ENCODE assay signal across 10 cellular contexts in the genomic region with DNA sequence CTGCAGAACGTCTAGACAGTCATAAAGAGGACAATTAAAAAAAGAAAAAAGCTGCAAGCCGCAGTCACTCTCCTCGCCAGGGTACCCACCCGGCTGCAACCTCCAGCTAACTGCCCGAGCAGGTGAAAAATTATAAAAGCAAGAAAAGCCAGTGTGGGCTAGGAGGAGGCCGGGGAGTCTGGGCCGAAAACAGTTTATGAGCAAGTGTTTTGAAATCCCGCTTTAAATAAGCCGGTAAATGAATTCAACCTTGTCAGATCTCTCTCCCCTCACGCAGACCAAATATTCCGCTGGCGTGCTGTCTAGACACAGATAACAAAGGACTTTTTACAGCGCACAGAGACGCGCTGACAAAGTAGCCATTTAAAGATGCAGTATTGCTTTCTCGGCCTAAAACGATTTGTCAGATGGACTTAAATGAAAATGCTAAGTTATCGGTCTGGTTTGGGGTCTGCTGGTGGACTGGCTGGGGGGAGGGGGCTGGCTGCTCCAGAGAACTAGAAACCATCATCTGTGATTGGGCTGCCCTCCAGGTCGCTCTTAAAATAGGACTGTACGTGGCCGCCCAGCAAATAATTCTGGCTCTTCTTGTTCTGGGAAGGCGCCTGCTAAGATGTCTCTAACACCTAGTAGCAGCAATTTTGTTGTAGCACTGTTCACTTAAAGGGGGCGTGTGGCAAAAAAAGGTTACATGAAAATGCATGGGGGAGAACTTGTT. TPM values are rescaled to one million over a fixed set of nuclear protein-coding genes. Genes with fewer than 3 reads are reported as not detected.
DNase-seq lines count a peak whose midpoint lies in the region; ATAC-seq and TF ChIP-seq lines count a peak whose summit lies in the region.
"Had no signal": no experiment of that assay in that cellular context is flagged by ENCODE, and none has a peak within 500 bp of the region (broad histone marks: within the 10 kb centered on the region; RNA-seq: fewer than 3 reads in every experiment).

No MANE protein-coding gene starts in this region.

- H2AFZ ChIP-seq in hepatocyte = no peak overlapping the region

- no peaks in the 10 kb centered on the region for H3K9me2 ChIP-seq in hepatocyte (replicated peaks; ENCODE audit: insufficient read depth)

- H3K36me3 ChIP-seq in hepatocyte (replicated peaks; ENCODE audit: insufficient read depth, low read depth) (no peaks in the 10 kb centered on the region), testis (ENCODE audit: low read depth, missing control alignments) (no peaks in the 10 kb centered on the region)

- TF ChIP-seq CTCF in WTC11 (IDR thresholded peaks at IDR 0.05) (no peak), hepatocyte (IDR thresholded peaks at IDR 0.05; ENCODE audit: poor library complexity) (no peak), testis (IDR thresholded peaks at IDR 0.05) (no peak)

- POLR2A ChIA-PET in WTC11 (lab: Charles Lee) = no interaction called here

- peak; percentile 32 for DNase-seq in NCI-H1092 (lab: John Stamatoyannopoulos, UW)
- DNase-seq in WTC11 (ENCODE audit: low spot score) = no peak
- no peak for DNase-seq in hepatocyte (ENCODE audit: low spot score)
- DNase-seq in testis = peak; percentile 43
- DNase-seq in AG08395 (ENCODE audit: low spot score) = no peak
- DNase-seq: DMS 273 treated with DMSO at 0.1 percent for 48 hours, NCI-H1048 had no signal

- peak overlapping the region; percentile 25; the same call in 1 of the 2 replicates for H3K4me3 Mint-ChIP-seq in WTC11

- WGBS in hepatocyte (ENCODE audit: low lambda C conversion rate, missing lambda C conversion rate) = 46% methylated on average over 23 of the region's 23 CpGs
- WGBS in testis, 2 donors = 38 to 41% methylated on average over 23 of the region's 23 CpGs

- CTCF ChIA-PET in WTC11 (lab: Charles Lee) = interaction anchor here (2.1 kb wide), 1 partner anchor 9 kb away, joined by 6 read pairs; no protein-coding TSS in a partner anchor

- peaks cover 89% of the 10 kb centered on the region for H3K4me1 Mint-ChIP-seq in WTC11

- H3K4me2 ChIP-seq in hepatocyte = peak overlapping the region; percentile 50

- H3K27ac ChIP-seq in hepatocyte (no peak overlapping the region), testis (no peak overlapping the region)

- H3K9me3 ChIP-seq in hepatocyte (ENCODE audit: low read depth) (no peaks in the 10 kb centered on the region), testis (no peaks in the 10 kb centered on the region)

- H4K20me1 ChIP-seq in hepatocyte (ENCODE audit: insufficient read depth, poor library complexity, severe bottlenecking) = peaks cover 40% of the 10 kb centered on the region

- ATAC-seq in WTC11 (no peak), HG03196 (IDR thresholded peaks at IDR 0.05; ENCODE audit: unreplicated experiment) (no peak), HG03460 (IDR thresholded peaks at IDR 0.05; ENCODE audit: unreplicated experiment) (no peak)
- ATAC-seq: GM12878 had no signal

- H3K4me3 ChIP-seq in hepatocyte (no peak overlapping the region), testis (no peak overlapping the region)
- H3K4me3 ChIP-seq: GM12878 had no signal

- peaks cover 4% of the 10 kb centered on the region; the same call in 1 of the 2 replicates for H3K36me3 Mint-ChIP-seq in WTC11

- H3K27me3 ChIP-seq in hepatocyte (no peaks in the 10 kb centered on the region), testis (no peaks in the 10 kb centered on the region)

- H3K27me3 Mint-ChIP-seq in WTC11 (ENCODE audit: low read depth) = no peaks in the 10 kb centered on the region

- H3K4me1 ChIP-seq in hepatocyte (ENCODE audit: insufficient read depth) = peaks cover 11% of the 10 kb centered on the region
- peaks cover 14% of the 10 kb centered on the region for H3K4me1 ChIP-seq in testis

- no peaks in the 10 kb centered on the region for H3K9me3 Mint-ChIP-seq in WTC11

- TF ChIP-seq POLR2A in testis (IDR thresholded peaks at IDR 0.05) = no peak

- peak overlapping the region; percentile 79 for H3K27ac Mint-ChIP-seq in WTC11

- H3K79me2 ChIP-seq in hepatocyte = peaks cover 38% of the 10 kb centered on the region

- intact Hi-C loops in testis (cut with DNase I; ENCODE audit: low total_unique reads) = no loop called here

TF ChIP-seq in WTC11, 78 proteins besides CTCF, POLR2A, EP300 and RAD21 (continues in another document):
- TF ChIP-seq ZNF512 (CRISPR knock-in tag; IDR thresholded peaks at IDR 0.05; ENCODE audit: borderline replicate concordance) (no peak), ZNF416 (CRISPR knock-in tag; IDR thresholded peaks at IDR 0.05) (no peak), ZNF317 (CRISPR knock-in tag; IDR thresholded peaks at IDR 0.05; ENCODE audit: borderline replicate concordance, low read depth) (no peak), E2F1 (CRISPR knock-in tag; IDR thresholded peaks at IDR 0.05) (no peak), PRRX2 (CRISPR knock-in tag; IDR thresholded peaks at IDR 0.05) (no peak), SMAD3 (CRISPR knock-in tag; IDR thresholded peaks at IDR 0.05; ENCODE audit: borderline replicate concordance) (no peak)
- TF ChIP-seq, protein P1, sequence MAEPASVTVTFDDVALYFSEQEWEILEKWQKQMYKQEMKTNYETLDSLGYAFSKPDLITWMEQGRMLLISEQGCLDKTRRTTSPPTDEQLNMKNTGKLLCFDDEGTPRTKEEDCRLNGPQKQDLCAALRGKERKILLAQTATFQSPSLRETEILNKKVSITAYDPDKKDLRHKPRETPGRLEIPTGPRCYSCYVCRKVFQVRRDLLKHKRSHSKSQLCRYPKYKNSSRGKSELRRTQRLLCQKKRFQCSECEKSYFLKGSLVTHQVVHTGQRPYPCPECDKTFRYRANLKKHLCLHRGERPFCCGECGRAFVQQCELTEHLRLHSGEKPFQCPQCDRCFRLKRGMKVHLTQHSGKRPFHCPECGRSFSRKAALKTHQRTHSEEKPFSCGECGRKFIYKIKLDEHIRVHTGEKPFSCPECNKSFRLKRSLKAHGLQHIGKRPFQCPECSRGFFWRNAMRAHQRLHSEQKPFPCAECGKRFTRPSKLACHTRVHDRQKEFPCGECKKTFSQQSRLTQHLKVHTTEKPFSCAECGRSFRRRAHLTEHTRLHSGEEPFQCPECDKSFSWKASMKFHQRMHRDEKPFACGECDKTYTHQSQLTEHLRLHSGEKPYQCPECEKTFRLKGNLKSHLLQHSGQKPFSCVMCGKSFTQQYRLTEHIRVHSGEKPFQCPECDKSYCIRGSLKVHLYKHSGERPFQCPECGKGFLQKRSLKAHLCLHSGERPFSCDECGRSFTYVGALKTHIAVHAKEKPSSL (CRISPR knock-in tag; conservative IDR thresholded peaks at IDR 0.05) = no peak
- TF ChIP-seq, protein P2, sequence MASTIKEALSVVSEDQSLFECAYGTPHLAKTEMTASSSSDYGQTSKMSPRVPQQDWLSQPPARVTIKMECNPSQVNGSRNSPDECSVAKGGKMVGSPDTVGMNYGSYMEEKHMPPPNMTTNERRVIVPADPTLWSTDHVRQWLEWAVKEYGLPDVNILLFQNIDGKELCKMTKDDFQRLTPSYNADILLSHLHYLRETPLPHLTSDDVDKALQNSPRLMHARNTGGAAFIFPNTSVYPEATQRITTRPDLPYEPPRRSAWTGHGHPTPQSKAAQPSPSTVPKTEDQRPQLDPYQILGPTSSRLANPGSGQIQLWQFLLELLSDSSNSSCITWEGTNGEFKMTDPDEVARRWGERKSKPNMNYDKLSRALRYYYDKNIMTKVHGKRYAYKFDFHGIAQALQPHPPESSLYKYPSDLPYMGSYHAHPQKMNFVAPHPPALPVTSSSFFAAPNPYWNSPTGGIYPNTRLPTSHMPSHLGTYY (CRISPR knock-in tag; IDR thresholded peaks at IDR 0.05) = no peak
- TF ChIP-seq, protein P3, sequence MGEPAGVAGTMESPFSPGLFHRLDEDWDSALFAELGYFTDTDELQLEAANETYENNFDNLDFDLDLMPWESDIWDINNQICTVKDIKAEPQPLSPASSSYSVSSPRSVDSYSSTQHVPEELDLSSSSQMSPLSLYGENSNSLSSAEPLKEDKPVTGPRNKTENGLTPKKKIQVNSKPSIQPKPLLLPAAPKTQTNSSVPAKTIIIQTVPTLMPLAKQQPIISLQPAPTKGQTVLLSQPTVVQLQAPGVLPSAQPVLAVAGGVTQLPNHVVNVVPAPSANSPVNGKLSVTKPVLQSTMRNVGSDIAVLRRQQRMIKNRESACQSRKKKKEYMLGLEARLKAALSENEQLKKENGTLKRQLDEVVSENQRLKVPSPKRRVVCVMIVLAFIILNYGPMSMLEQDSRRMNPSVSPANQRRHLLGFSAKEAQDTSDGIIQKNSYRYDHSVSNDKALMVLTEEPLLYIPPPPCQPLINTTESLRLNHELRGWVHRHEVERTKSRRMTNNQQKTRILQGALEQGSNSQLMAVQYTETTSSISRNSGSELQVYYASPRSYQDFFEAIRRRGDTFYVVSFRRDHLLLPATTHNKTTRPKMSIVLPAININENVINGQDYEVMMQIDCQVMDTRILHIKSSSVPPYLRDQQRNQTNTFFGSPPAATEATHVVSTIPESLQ (CRISPR knock-in tag; IDR thresholded peaks at IDR 0.05) = no peak

RNA-seq across cellular contexts. Expression of gene PMEPA1, which starts 24.5 kb away (rescaled TPM):
- 29.8 to 40.6 TPM (median 31.0 TPM) in 3 replicates for total RNA-seq in WTC11 (2021)
- 6.8 and 9.2 TPM in 2 replicates for total RNA-seq in hepatocyte
- 34.1 and 40.3 TPM in 2 replicates for polyA plus RNA-seq in hepatocyte
- 10 to 100 TPM in 1 of 2 donors, 1 to 10 TPM in 1; 8.1 to 12.1 TPM for total RNA-seq in testis
- 16.8 TPM for polyA plus RNA-seq in testis (ENCODE audit: insufficient read depth, low read depth, low replicate concordance)

Comparison
In these comparisons a context has a peak if more than half of its experiments do, and no peak if none do; other contexts are left out.
1. DNase-seq: peak in NCI-H1092 (single experiment) and testis (single experiment); none in WTC11 (single experiment), hepatocyte (single experiment) and AG08395 (single experiment).